Comparison of ENCODE assay signal across 19 cellular contexts in the genomic region with DNA sequence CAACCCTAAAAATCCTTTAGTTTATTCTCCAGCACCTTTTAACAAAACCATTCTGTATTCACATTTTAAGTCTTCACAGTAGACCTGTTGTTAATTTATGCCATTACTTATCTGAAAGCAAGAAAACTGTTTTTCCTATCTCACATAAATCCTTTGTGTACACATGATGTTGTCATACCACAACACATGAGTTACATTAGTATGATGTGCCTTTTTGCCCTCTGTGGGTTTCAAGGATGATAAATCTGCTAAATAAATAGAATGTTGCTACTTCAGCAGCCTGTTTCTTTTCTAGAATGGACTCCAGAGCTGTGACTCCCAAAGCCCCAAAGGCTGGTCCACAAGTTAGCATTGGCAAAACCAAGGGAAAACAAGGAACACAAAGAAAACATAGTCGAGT.
A peak's percentile ranks its signal among the peaks of the same experiment; 100 is the strongest.
DNase-seq lines count a peak whose midpoint lies in the region; ATAC-seq and TF ChIP-seq lines count a peak whose summit lies in the region.
"Had no signal": no experiment of that assay in that cellular context is flagged by ENCODE, and none has a peak within 500 bp of the region (broad histone marks: within the 10 kb centered on the region; RNA-seq: fewer than 3 reads in every experiment).

No MANE protein-coding gene starts in this region.

- CTCF ChIA-PET in HEK293 (lab: Yijun Ruan, JAX): no interaction called here

- H3K36me3 ChIP-seq in HEK293 (ENCODE audit: control insufficient read depth in 2 of 2, insufficient read depth in 1 of 2, low read length in 2 of 2) (no peaks in the 10 kb centered on the region), adipocyte (ENCODE audit: control insufficient read depth, insufficient read depth, low read length, severe bottlenecking) (no peaks in the 10 kb centered on the region)
- H3K36me3 ChIP-seq: ascending aorta, esophagus squamous epithelium, stomach, vagina had no signal

- DNase-seq in AG09309 (ENCODE audit: low read depth): peak; percentile 29
- DNase-seq in adipocyte (ENCODE audit: low read depth): peak; percentile 42
- peak; percentile 36 for DNase-seq in fibroblast of the conjunctiva (ENCODE audit: low read depth)
- no peak for DNase-seq in activated effector memory CD4-positive, alpha-beta T cell treated with anti-CD3 and anti-CD28 coated beads, Interleukin-2, amount 50 U/mL, for 16 hours
- DNase-seq: activated gamma-delta T cell; dermis blood vessel endothelial cell; esophagus squamous epithelium; left ventricle myocardium inferior; NCI-H187 treated with DMSO at 0.1 percent for 48 hours; stimulated activated CD4-positive, alpha-beta T cell treated with anti-CD3 and anti-CD28 coated beads, Interleukin-15, amount 100 ng/mL, for 24 hours; stomach had no signal

- POLR2A ChIA-PET in HEK293 (lab: Yijun Ruan, JAX): no interaction called here

- TF ChIP-seq CTCF in AG09309 (IDR thresholded peaks at IDR 0.05; ENCODE audit: control insufficient read depth, insufficient read depth, low read depth, low read length, missing control alignments) (no peak), HEK293 (tag by site-specific recombination; IDR thresholded peaks at IDR 0.05) (no peak)

- H3K4me1 ChIP-seq in HEK293 (ENCODE audit: control insufficient read depth, insufficient read depth, low read length) (no peaks in the 10 kb centered on the region; the same call in 1 of the 2 replicates), adipocyte (ENCODE audit: control insufficient read depth, insufficient read depth, low read length) (peaks cover 8% of the 10 kb centered on the region)
- H3K4me1 ChIP-seq: ascending aorta, vagina had no signal

- no peak overlapping the region for H3K9ac ChIP-seq in adipocyte (ENCODE audit: low read length)

- H3K9me3 ChIP-seq in HEK293 (ENCODE audit: control insufficient read depth, insufficient read depth, low read depth, low read length) (no peaks in the 10 kb centered on the region), adipocyte (ENCODE audit: control insufficient read depth, low read length) (peaks cover 5% of the 10 kb centered on the region)
- H3K9me3 ChIP-seq: ascending aorta, esophagus squamous epithelium, left ventricle myocardium inferior, stomach, vagina had no signal

- 0 out of 2 replicates have a peak overlapping the region, but pooled peaks have one; percentile 12 for H3K27ac ChIP-seq in HEK293 (ENCODE audit: extremely low read depth, low read depth, low read length)
- H3K27ac ChIP-seq: ascending aorta, esophagus squamous epithelium, left ventricle myocardium inferior, RWPE1, stomach, vagina had no signal

- H3K4me3 ChIP-seq in AG09309 (ENCODE audit: control insufficient read depth, low read depth, low read length) (no peak overlapping the region), HEK293 (ENCODE audit: low read depth, low read length) (no peak overlapping the region), adipocyte (ENCODE audit: low read length) (no peak overlapping the region)
- H3K4me3 ChIP-seq: ascending aorta, esophagus squamous epithelium, left ventricle myocardium inferior, stomach, vagina had no signal

- ATAC-seq in HG02759 (IDR thresholded peaks at IDR 0.05; ENCODE audit: unreplicated experiment) (no peak), GM19023 (IDR thresholded peaks at IDR 0.05; ENCODE audit: unreplicated experiment) (no peak), HG03025 (IDR thresholded peaks at IDR 0.05; ENCODE audit: low FRiP score, unreplicated experiment) (no peak)
- ATAC-seq: activated CD4-positive, CD25-positive, alpha-beta regulatory T cell treated with anti-CD3 and anti-CD28 coated beads, Interleukin-2, amount 50 U/mL, for 24 hours had no signal

- peaks cover 10% of the 10 kb centered on the region for H3K27me3 ChIP-seq in adipocyte (replicated peaks; ENCODE audit: control insufficient read depth, insufficient read depth, low read length)
- H3K27me3 ChIP-seq: ascending aorta, esophagus squamous epithelium, stomach, vagina had no signal

TF ChIP-seq in HEK293, 187 proteins besides CTCF, POLR2A, EP300 and RAD21 (continues in another document):
- TF ChIP-seq ZNF664 (tag by site-specific recombination; IDR thresholded peaks at IDR 0.05) (peak; percentile 99), SCRT1 (tag by site-specific recombination; IDR thresholded peaks at IDR 0.05; ENCODE audit: borderline replicate concordance) (peak; percentile 20; the same call in 1 of the 2 replicates), BCL6B (tag by site-specific recombination; IDR thresholded peaks at IDR 0.05) (peak; percentile 71), ZNF843 (tag by site-specific recombination; IDR thresholded peaks at IDR 0.05) (peak; percentile 81), PRDM6 (tag by site-specific recombination; IDR thresholded peaks at IDR 0.05) (peak; percentile 93), INSM2 (tag by site-specific recombination; IDR thresholded peaks at IDR 0.05) (no peak), ZNF169 (tag by site-specific recombination; IDR thresholded peaks at IDR 0.05) (no peak), ZNF433 (tag by site-specific recombination; IDR thresholded peaks at IDR 0.05; ENCODE audit: low read depth) (no peak), ZNF645 (tag by site-specific recombination; IDR thresholded peaks at IDR 0.05) (0 out of 2 replicates have a peak, but pooled peaks have one; percentile 41), KLF10 (tag by site-specific recombination; IDR thresholded peaks at IDR 0.05) (0 out of 2 replicates have a peak, but pooled peaks have one; percentile 32), ZNF146 (tag by site-specific recombination; IDR thresholded peaks at IDR 0.05) (no peak)
- TF ChIP-seq, protein P1, sequence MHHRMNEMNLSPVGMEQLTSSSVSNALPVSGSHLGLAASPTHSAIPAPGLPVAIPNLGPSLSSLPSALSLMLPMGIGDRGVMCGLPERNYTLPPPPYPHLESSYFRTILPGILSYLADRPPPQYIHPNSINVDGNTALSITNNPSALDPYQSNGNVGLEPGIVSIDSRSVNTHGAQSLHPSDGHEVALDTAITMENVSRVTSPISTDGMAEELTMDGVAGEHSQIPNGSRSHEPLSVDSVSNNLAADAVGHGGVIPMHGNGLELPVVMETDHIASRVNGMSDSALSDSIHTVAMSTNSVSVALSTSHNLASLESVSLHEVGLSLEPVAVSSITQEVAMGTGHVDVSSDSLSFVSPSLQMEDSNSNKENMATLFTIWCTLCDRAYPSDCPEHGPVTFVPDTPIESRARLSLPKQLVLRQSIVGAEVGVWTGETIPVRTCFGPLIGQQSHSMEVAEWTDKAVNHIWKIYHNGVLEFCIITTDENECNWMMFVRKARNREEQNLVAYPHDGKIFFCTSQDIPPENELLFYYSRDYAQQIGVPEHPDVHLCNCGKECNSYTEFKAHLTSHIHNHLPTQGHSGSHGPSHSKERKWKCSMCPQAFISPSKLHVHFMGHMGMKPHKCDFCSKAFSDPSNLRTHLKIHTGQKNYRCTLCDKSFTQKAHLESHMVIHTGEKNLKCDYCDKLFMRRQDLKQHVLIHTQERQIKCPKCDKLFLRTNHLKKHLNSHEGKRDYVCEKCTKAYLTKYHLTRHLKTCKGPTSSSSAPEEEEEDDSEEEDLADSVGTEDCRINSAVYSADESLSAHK (tag by site-specific recombination; IDR thresholded peaks at IDR 0.05): peak; percentile 96
